Comparison of ENCODE assay signal across 12 cellular contexts in the genomic region with DNA sequence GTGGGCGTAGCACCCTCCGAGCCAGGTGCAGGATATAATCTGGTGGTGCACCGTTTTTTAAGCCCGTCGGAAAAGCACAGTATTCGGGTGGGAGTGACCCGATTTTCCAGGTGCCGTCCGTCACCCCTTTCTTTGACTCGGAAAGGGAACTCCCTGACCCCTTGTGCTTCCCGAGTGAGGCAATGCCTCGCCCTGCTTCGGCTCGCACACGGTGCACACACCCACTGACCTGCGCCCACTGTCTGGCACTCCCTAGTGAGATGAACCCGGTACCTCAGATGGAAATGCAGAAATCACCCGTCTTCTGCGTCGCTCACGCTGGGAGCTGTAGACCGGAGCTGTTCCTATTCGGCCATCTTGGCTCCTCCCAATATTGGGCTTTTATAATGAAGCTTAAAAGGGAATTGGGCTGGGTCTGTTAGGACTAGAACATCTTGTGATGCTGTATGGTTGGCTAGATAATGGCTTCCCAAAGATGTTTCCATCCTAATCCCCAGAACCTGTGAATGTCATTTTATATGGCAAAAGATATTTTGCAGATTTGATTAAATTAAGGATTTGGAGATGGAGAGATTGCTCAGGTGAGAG. TPM values are rescaled to one million over a fixed set of nuclear protein-coding genes. Genes with fewer than 3 reads are reported as not detected.
DNase-seq lines count a peak whose midpoint lies in the region; ATAC-seq and TF ChIP-seq lines count a peak whose summit lies in the region.
"Not testable (repeated sequence)": the region's sequence is repeated elsewhere in the genome, so short reads cannot be mapped to it uniquely, and the experiment has no call there.
"Had no signal": no experiment of that assay in that cellular context is flagged by ENCODE, and none has a peak within 500 bp of the region (broad histone marks: within the 10 kb centered on the region; RNA-seq: fewer than 3 reads in every experiment).

No MANE protein-coding gene starts in this region.

- H3K27ac Mint-ChIP-seq in Caco-2 (ENCODE audit: unreplicated experiment) = peak overlapping the region; percentile 75
- peak overlapping the region; percentile 68 for H3K27ac Mint-ChIP-seq in WTC11
- H3K27ac Mint-ChIP-seq in activated naive CD4-positive, alpha-beta T cell treated with anti-CD3 and anti-CD28 coated beads, Interleukin-2, amount 50 U/mL, for 24 hours = not testable (repeated sequence)

- not testable (repeated sequence) for H3F3A ChIP-seq in PC-9 (ENCODE audit: insufficient read depth, low read depth)

- POLR2A ChIA-PET in Caco-2 (lab: Charles Lee); WTC11 (lab: Charles Lee): not testable (repeated sequence)
- POLR2A ChIA-PET in PC-9 (lab: Charles Lee; ENCODE audit: unreplicated experiment) = interaction anchor here (0.6 kb wide), 1 partner anchor 243 kb away, joined by 3 read pairs; no protein-coding TSS in a partner anchor

- H2AFZ ChIP-seq in DND-41 (ENCODE audit: low read depth, low read length) = peak overlapping the region; percentile 59
- H2AFZ ChIP-seq in PC-9 = peak overlapping the region; percentile 66

- H3K27me3 ChIP-seq in Caco-2 (replicated peaks; ENCODE audit: control insufficient read depth, insufficient read depth, low read length); DND-41 (ENCODE audit: insufficient read depth, low read length, poor library complexity); PC-9 (ENCODE audit: insufficient read depth, low read depth); iPS-15b (ENCODE audit: control insufficient read depth, insufficient read depth, low read length): not testable (repeated sequence)

- H3K4me2 ChIP-seq in DND-41 (ENCODE audit: insufficient read depth, low read length) = peak overlapping the region; percentile 20; the same call in 1 of the 2 replicates
- H3K4me2 ChIP-seq in PC-9 = peak overlapping the region; percentile 55

- not testable (repeated sequence) for H4K20me1 ChIP-seq in DND-41 (ENCODE audit: insufficient read depth, low read length); PC-9 (ENCODE audit: insufficient read depth)

- H3K36me3 ChIP-seq in Caco-2 (ENCODE audit: control insufficient read depth, insufficient read depth, low read length); DND-41 (ENCODE audit: insufficient read depth, low read length); PC-9 (ENCODE audit: low read depth): not testable (repeated sequence)
- peaks cover 12% of the 10 kb centered on the region for H3K36me3 ChIP-seq in iPS-15b (ENCODE audit: control insufficient read depth, insufficient read depth, low read length)

- H3K4me1 Mint-ChIP-seq in Caco-2 (ENCODE audit: low read depth, unreplicated experiment); activated naive CD4-positive, alpha-beta T cell treated with anti-CD3 and anti-CD28 coated beads, Interleukin-2, amount 50 U/mL, for 24 hours: not testable (repeated sequence)
- H3K4me1 Mint-ChIP-seq in WTC11 = peaks cover 12% of the 10 kb centered on the region

- H3K9me3 ChIP-seq in Caco-2; DND-41 (ENCODE audit: insufficient read depth, low read length, severe bottlenecking); PC-9 (ENCODE audit: insufficient read depth, low read depth); iPS-15b (ENCODE audit: control insufficient read depth, insufficient read depth, low read length): not testable (repeated sequence)

- peak overlapping the region; percentile 77 for H3K4me3 Mint-ChIP-seq in Caco-2 (ENCODE audit: unreplicated experiment)
- H3K4me3 Mint-ChIP-seq in WTC11 = peak overlapping the region; percentile 56
- H3K4me3 Mint-ChIP-seq in activated naive CD4-positive, alpha-beta T cell treated with anti-CD3 and anti-CD28 coated beads, Interleukin-2, amount 50 U/mL, for 24 hours = peak overlapping the region; percentile 42

- H3K9me3 Mint-ChIP-seq in Caco-2 (ENCODE audit: unreplicated experiment) = peaks cover 20% of the 10 kb centered on the region
- peaks cover 33% of the 10 kb centered on the region for H3K9me3 Mint-ChIP-seq in WTC11
- H3K9me3 Mint-ChIP-seq in activated naive CD4-positive, alpha-beta T cell treated with anti-CD3 and anti-CD28 coated beads, Interleukin-2, amount 50 U/mL, for 24 hours = not testable (repeated sequence)

- H3K36me3 Mint-ChIP-seq in Caco-2 (ENCODE audit: insufficient read depth, unreplicated experiment) (peaks cover 12% of the 10 kb centered on the region), WTC11 (peaks cover 56% of the 10 kb centered on the region)
- not testable (repeated sequence) for H3K36me3 Mint-ChIP-seq in activated naive CD4-positive, alpha-beta T cell treated with anti-CD3 and anti-CD28 coated beads, Interleukin-2, amount 50 U/mL, for 24 hours

- H3K27me3 Mint-ChIP-seq in Caco-2 (ENCODE audit: insufficient read depth, unreplicated experiment); activated naive CD4-positive, alpha-beta T cell treated with anti-CD3 and anti-CD28 coated beads, Interleukin-2, amount 50 U/mL, for 24 hours: not testable (repeated sequence)
- H3K27me3 Mint-ChIP-seq in WTC11 (ENCODE audit: low read depth) = peaks cover 16% of the 10 kb centered on the region

- not testable (repeated sequence) for H3K4me1 ChIP-seq in Caco-2; DND-41 (ENCODE audit: insufficient read depth, low read length); PC-9 (replicated peaks; ENCODE audit: insufficient read depth); iPS-15b (ENCODE audit: control insufficient read depth, insufficient read depth, low read length)

- not testable (repeated sequence) for TF ChIP-seq CTCF in Caco-2 (IDR thresholded peaks at IDR 0.05; ENCODE audit: insufficient read depth in 1 of 2, low read depth in 1 of 2, low read length in 1 of 2, severe bottlenecking in 1 of 2, unreplicated experiment in 1 of 2); DND-41 (IDR thresholded peaks at IDR 0.05; ENCODE audit: borderline replicate concordance, extremely low read depth, low read length, poor library complexity, severe bottlenecking); PC-9 (conservative IDR thresholded peaks at IDR 0.05); WTC11 (IDR thresholded peaks at IDR 0.05)

- DNase-seq in Caco-2 (peak in 1 of 2 experiments; percentile 26), LoVo (ENCODE audit: low spot score) (peak; percentile 27), NCI-H345 treated with DMSO at 0.1 percent for 48 hours (lab: John Stamatoyannopoulos, UW; ENCODE audit: unreplicated experiment) (peak; percentile 7)
- DNase-seq in DND-41; PC-9; WTC11 (ENCODE audit: low spot score): not testable (repeated sequence)

- CTCF ChIA-PET in Caco-2 (lab: Charles Lee); PC-9 (lab: Charles Lee); WTC11 (lab: Charles Lee): not testable (repeated sequence)

- peak overlapping the region; percentile 36 for H3K4me3 ChIP-seq in Caco-2 (ENCODE audit: low read depth, low read length)
- H3K4me3 ChIP-seq in DND-41 (ENCODE audit: low read depth in 1 of 2, low read length in 2 of 2) = not testable (repeated sequence)
- peak overlapping the region; percentile 41; the same call in 1 of the 2 replicates for H3K4me3 ChIP-seq in PC-9
- H3K4me3 ChIP-seq in iPS-15b (ENCODE audit: low read depth, low read length) = peak overlapping the region; percentile 13

- not testable (repeated sequence) for H3K79me2 ChIP-seq in DND-41 (ENCODE audit: insufficient read depth, low read length); PC-9 (ENCODE audit: low read depth)

- H3K9me2 ChIP-seq in PC-9 (ENCODE audit: insufficient read depth) = not testable (repeated sequence)

- H3K9ac ChIP-seq in DND-41 (ENCODE audit: low read depth, low read length); iPS-15b (ENCODE audit: low read depth, low read length): not testable (repeated sequence)

- BruUV-seq in Caco-2 (replicated peaks; lab: Mats Ljungman, UMichigan) = TSS peak; percentile 78
- BruUV-seq in PC-9 (replicated peaks; lab: Mats Ljungman, UMichigan) = not testable (repeated sequence)

- intact Hi-C loops in Caco-2 (cut with micrococcal nuclease; ENCODE audit: unreplicated experiment); PC-9 (cut with micrococcal nuclease; ENCODE audit: unreplicated experiment): not testable (repeated sequence)

- ATAC-seq in DND-41 (ENCODE audit: insufficient read depth, low read depth); WTC11: not testable (repeated sequence)

- H3K27ac ChIP-seq in DND-41 (ENCODE audit: low read length); PC-9: not testable (repeated sequence)

RNA-seq across cellular contexts. Expression of a gene that starts 30.5 kb away (rescaled TPM):
- total RNA-seq in Caco-2 (2022) = not detected in 2 replicates
- total RNA-seq in PC-9 (2021) = not detected in 2 replicates
- 6.3 to 8.2 TPM (median 7.0 TPM) in 3 replicates for total RNA-seq in WTC11 (2021)
- total RNA-seq: A673, LHCN-M2, Right ventricle myocardium inferior, SK-MEL-5 had no signal
